ENCODE assay signal across 1 cellular context in genomic region chr10:114473776-114474175, GRCh38.
A peak's percentile ranks its signal among the peaks of the same experiment; 100 is the strongest.
TF ChIP-seq lines count a peak whose summit lies in the region.

No MANE protein-coding gene starts in this region.

TF ChIP-seq in HepG2, 621 proteins besides CTCF, POLR2A, EP300 and RAD21 (continued from another document and continues in another):
- TF ChIP-seq ZNF18 (CRISPR knock-in tag; IDR thresholded peaks at IDR 0.05; ENCODE audit: insufficient replicate concordance) (no peak), TMF1 (CRISPR knock-in tag; IDR thresholded peaks at IDR 0.05; ENCODE audit: low read depth) (no peak), ZNF512 (CRISPR knock-in tag; IDR thresholded peaks at IDR 0.05) (no peak), LRRFIP1 (CRISPR knock-in tag; conservative IDR thresholded peaks at IDR 0.05) (no peak), ZNF550 (CRISPR knock-in tag; IDR thresholded peaks at IDR 0.05; ENCODE audit: borderline replicate concordance) (no peak), XRCC5 (optimal IDR thresholded peaks at IDR 0.05; ENCODE audit: low read length) (no peak), ZEB1 (IDR thresholded peaks at IDR 0.05; ENCODE audit: insufficient replicate concordance, low read depth) (peak; percentile 47), ZKSCAN8 (CRISPR knock-in tag; IDR thresholded peaks at IDR 0.05; ENCODE audit: borderline replicate concordance) (no peak), ZNF761 (CRISPR knock-in tag; conservative IDR thresholded peaks at IDR 0.05) (no peak), PHF21A (CRISPR knock-in tag; IDR thresholded peaks at IDR 0.05) (peak; percentile 70), HNF4A (CRISPR knock-in tag; IDR thresholded peaks at IDR 0.05) (peak; percentile 60; the same call in 1 of the 2 replicates), CERS6 (CRISPR knock-in tag; IDR thresholded peaks at IDR 0.05) (no peak), EHMT2 (IDR thresholded peaks at IDR 0.05; ENCODE audit: borderline replicate concordance, low read depth, low read length) (no peak), SUZ12 (IDR thresholded peaks at IDR 0.05; ENCODE audit: low read depth, low read length) (no peak), EEA1 (CRISPR knock-in tag; IDR thresholded peaks at IDR 0.05; ENCODE audit: borderline replicate concordance) (no peak), NRL (CRISPR knock-in tag; IDR thresholded peaks at IDR 0.05; ENCODE audit: borderline replicate concordance) (no peak), ZNF225 (CRISPR knock-in tag; IDR thresholded peaks at IDR 0.05) (no peak), ZFP62 (CRISPR knock-in tag; IDR thresholded peaks at IDR 0.05) (no peak), ZNF142 (CRISPR knock-in tag; IDR thresholded peaks at IDR 0.05) (no peak), MAX (IDR thresholded peaks at IDR 0.05) (no peak), ARID5B (CRISPR knock-in tag; IDR thresholded peaks at IDR 0.05) (0 out of 2 replicates have a peak, but pooled peaks have one; percentile 14), PAXIP1 (CRISPR knock-in tag; conservative IDR thresholded peaks at IDR 0.05) (peak; percentile 46), RNF219 (CRISPR knock-in tag; IDR thresholded peaks at IDR 0.05) (no peak), PLSCR1 (CRISPR knock-in tag; IDR thresholded peaks at IDR 0.05; ENCODE audit: borderline replicate concordance) (no peak), ZIK1 (CRISPR knock-in tag; IDR thresholded peaks at IDR 0.05; ENCODE audit: borderline replicate concordance, low read depth) (no peak), ZNF547 (CRISPR knock-in tag; IDR thresholded peaks at IDR 0.05) (no peak)
